In genomic region chr5:134527156-134527960, GRCh38 we compare ENCODE assay signal across 1 cellular context.
TF ChIP-seq lines count a peak whose summit lies in the region.

No MANE protein-coding gene starts in this region.

TF ChIP-seq in SK-N-SH treated with all-trans-retinoic acid at 6 μM for 48 hours, 23 proteins besides CTCF, POLR2A, EP300 and RAD21 (continued from another document):
- TF ChIP-seq PATZ1 (CRISPR knock-in tag; IDR thresholded peaks at IDR 0.05; ENCODE audit: borderline replicate concordance) (no peak), CSDC2 (CRISPR knock-in tag; IDR thresholded peaks at IDR 0.05) (no peak), ZFP3 (CRISPR knock-in tag; IDR thresholded peaks at IDR 0.05) (0 out of 2 replicates have a peak, but pooled peaks have one; percentile 28), ARNTL (CRISPR knock-in tag; IDR thresholded peaks at IDR 0.05; ENCODE audit: borderline replicate concordance, low read depth) (no peak), ZC3H10 (CRISPR knock-in tag; IDR thresholded peaks at IDR 0.05) (no peak)
- TF ChIP-seq, protein P1, sequence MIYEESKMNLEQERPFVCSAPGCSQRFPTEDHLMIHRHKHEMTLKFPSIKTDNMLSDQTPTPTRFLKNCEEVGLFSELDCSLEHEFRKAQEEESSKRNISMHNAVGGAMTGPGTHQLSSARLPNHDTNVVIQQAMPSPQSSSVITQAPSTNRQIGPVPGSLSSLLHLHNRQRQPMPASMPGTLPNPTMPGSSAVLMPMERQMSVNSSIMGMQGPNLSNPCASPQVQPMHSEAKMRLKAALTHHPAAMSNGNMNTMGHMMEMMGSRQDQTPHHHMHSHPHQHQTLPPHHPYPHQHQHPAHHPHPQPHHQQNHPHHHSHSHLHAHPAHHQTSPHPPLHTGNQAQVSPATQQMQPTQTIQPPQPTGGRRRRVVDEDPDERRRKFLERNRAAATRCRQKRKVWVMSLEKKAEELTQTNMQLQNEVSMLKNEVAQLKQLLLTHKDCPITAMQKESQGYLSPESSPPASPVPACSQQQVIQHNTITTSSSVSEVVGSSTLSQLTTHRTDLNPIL (CRISPR knock-in tag; IDR thresholded peaks at IDR 0.05; ENCODE audit: low read depth), result no peak
TF ChIP-seq in SK-N-SH treated with all-trans-retinoic acid at 6 μM for 48 hours: peak in this region for 2.
